In the genomic region with DNA sequence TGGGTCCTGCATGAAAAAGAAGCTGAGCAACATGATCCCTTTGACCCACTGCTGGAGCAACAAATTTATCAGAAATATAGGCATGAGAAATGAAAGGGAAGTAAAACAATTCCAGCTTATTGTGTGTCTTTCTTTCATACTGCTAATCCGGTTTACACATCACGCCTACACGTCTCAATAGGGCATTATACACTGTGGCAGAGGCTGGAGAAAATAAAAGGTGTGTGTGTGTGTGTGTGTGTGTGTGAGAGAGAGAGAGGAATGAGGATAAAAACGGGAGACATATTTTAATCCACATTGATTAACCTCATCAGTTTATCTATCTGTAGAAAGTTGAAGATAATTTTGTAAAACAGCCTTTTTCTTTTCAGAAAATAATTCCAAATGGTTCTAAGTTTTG, we compare ENCODE assay signal across 1 cellular context.
TF ChIP-seq lines count a peak whose summit lies in the region.

No MANE protein-coding gene starts in this region.

TF ChIP-seq in WTC11, 78 proteins besides CTCF, POLR2A, EP300 and RAD21 (continued from another document):
- no peak for TF ChIP-seq MXD4 (CRISPR knock-in tag; IDR thresholded peaks at IDR 0.05; ENCODE audit: borderline replicate concordance)
- no peak for TF ChIP-seq FOXJ3 (CRISPR knock-in tag; IDR thresholded peaks at IDR 0.05; ENCODE audit: borderline replicate concordance)
- TF ChIP-seq, protein P1, sequence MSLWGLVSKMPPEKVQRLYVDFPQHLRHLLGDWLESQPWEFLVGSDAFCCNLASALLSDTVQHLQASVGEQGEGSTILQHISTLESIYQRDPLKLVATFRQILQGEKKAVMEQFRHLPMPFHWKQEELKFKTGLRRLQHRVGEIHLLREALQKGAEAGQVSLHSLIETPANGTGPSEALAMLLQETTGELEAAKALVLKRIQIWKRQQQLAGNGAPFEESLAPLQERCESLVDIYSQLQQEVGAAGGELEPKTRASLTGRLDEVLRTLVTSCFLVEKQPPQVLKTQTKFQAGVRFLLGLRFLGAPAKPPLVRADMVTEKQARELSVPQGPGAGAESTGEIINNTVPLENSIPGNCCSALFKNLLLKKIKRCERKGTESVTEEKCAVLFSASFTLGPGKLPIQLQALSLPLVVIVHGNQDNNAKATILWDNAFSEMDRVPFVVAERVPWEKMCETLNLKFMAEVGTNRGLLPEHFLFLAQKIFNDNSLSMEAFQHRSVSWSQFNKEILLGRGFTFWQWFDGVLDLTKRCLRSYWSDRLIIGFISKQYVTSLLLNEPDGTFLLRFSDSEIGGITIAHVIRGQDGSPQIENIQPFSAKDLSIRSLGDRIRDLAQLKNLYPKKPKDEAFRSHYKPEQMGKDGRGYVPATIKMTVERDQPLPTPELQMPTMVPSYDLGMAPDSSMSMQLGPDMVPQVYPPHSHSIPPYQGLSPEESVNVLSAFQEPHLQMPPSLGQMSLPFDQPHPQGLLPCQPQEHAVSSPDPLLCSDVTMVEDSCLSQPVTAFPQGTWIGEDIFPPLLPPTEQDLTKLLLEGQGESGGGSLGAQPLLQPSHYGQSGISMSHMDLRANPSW (CRISPR knock-in tag; conservative IDR thresholded peaks at IDR 0.05; ENCODE audit: low read depth), result no peak
- TF ChIP-seq, protein P2, sequence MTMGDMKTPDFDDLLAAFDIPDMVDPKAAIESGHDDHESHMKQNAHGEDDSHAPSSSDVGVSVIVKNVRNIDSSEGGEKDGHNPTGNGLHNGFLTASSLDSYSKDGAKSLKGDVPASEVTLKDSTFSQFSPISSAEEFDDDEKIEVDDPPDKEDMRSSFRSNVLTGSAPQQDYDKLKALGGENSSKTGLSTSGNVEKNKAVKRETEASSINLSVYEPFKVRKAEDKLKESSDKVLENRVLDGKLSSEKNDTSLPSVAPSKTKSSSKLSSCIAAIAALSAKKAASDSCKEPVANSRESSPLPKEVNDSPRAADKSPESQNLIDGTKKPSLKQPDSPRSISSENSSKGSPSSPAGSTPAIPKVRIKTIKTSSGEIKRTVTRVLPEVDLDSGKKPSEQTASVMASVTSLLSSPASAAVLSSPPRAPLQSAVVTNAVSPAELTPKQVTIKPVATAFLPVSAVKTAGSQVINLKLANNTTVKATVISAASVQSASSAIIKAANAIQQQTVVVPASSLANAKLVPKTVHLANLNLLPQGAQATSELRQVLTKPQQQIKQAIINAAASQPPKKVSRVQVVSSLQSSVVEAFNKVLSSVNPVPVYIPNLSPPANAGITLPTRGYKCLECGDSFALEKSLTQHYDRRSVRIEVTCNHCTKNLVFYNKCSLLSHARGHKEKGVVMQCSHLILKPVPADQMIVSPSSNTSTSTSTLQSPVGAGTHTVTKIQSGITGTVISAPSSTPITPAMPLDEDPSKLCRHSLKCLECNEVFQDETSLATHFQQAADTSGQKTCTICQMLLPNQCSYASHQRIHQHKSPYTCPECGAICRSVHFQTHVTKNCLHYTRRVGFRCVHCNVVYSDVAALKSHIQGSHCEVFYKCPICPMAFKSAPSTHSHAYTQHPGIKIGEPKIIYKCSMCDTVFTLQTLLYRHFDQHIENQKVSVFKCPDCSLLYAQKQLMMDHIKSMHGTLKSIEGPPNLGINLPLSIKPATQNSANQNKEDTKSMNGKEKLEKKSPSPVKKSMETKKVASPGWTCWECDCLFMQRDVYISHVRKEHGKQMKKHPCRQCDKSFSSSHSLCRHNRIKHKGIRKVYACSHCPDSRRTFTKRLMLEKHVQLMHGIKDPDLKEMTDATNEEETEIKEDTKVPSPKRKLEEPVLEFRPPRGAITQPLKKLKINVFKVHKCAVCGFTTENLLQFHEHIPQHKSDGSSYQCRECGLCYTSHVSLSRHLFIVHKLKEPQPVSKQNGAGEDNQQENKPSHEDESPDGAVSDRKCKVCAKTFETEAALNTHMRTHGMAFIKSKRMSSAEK (CRISPR knock-in tag; IDR thresholded peaks at IDR 0.05; ENCODE audit: borderline replicate concordance), result no peak
- no peak for TF ChIP-seq SP1 (CRISPR knock-in tag; conservative IDR thresholded peaks at IDR 0.05)
- TF ChIP-seq SOX15 (CRISPR knock-in tag; IDR thresholded peaks at IDR 0.05), result no peak
TF ChIP-seq in WTC11: peak in this region for 0.
